In the genomic region with DNA sequence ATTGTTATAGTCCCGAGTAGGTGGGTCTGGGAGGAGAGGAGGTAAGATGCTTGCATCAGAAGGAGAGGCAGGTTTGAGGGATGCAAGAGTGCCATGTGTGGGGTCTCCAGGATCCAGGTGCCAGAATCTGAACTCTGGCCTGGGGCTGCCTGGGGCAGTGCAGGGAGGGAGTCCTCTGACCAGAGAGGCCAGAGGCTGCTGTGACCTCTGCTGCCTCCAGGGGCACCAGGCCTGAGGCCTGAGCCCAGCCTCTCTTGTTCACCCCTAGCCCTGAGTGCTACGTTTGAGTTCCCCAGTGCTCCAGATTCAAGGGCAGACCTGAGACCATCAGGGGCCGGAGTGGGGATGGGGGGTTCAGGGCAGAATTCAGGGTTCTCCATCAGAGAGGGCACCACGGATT, we compare ENCODE assay signal across 13 cellular contexts. TPM values are rescaled to one million over a fixed set of nuclear protein-coding genes. Genes with fewer than 3 reads are reported as not detected.
DNase-seq lines count a peak whose midpoint lies in the region; ATAC-seq and TF ChIP-seq lines count a peak whose summit lies in the region.
"Had no signal": no experiment of that assay in that cellular context is flagged by ENCODE, and none has a peak within 500 bp of the region (broad histone marks: within the 10 kb centered on the region; RNA-seq: fewer than 3 reads in every experiment).

No MANE protein-coding gene starts in this region.

- H2AFZ ChIP-seq in GM23248, result no peak overlapping the region

- no peaks in the 10 kb centered on the region for H3K36me3 ChIP-seq in GM23248 (ENCODE audit: low read depth)
- no peaks in the 10 kb centered on the region for H3K36me3 ChIP-seq in RWPE2 (ENCODE audit: low read depth)
- peaks cover 2 to 14% (median 5%) of the 10 kb centered on the region in 3 donors for H3K36me3 ChIP-seq in skeletal muscle tissue (ENCODE audit: control insufficient read depth in 3 of 3, insufficient read depth in 3 of 3, low read length in 3 of 3)

- H3K4me3 Mint-ChIP-seq in glutamatergic neuron (ENCODE audit: unreplicated experiment) (no peak overlapping the region), T-helper 17 cell (no peak overlapping the region)
- H3K4me3 Mint-ChIP-seq: activated naive CD4-positive, alpha-beta T cell treated with anti-CD3 and anti-CD28 coated beads, Interleukin-2, amount 50 U/mL, for 24 hours had no signal

- peak; percentile 40; the same call in 2 of the 3 replicates for ATAC-seq in RWPE2 (ENCODE audit: low read depth)
- no peak for ATAC-seq in T-helper 17 cell

- H3K4me3 ChIP-seq in GM23248, result no peak overlapping the region
- H3K4me3 ChIP-seq in RWPE2 (ENCODE audit: severe bottlenecking), result no peak overlapping the region
- H3K4me3 ChIP-seq in skeletal muscle tissue (ENCODE audit: low read length in 3 of 3), result no peak overlapping the region

- peaks cover 4% of the 10 kb centered on the region for H3K9me3 Mint-ChIP-seq in glutamatergic neuron (ENCODE audit: unreplicated experiment)
- H3K9me3 Mint-ChIP-seq: activated naive CD4-positive, alpha-beta T cell treated with anti-CD3 and anti-CD28 coated beads, Interleukin-2, amount 50 U/mL, for 24 hours had no signal

- H3K36me3 Mint-ChIP-seq in glutamatergic neuron (ENCODE audit: unreplicated experiment) (no peaks in the 10 kb centered on the region), T-helper 17 cell (ENCODE audit: low read depth) (peaks cover 3% of the 10 kb centered on the region)
- H3K36me3 Mint-ChIP-seq: activated naive CD4-positive, alpha-beta T cell treated with anti-CD3 and anti-CD28 coated beads, Interleukin-2, amount 50 U/mL, for 24 hours had no signal

- H3K27me3 Mint-ChIP-seq in glutamatergic neuron (ENCODE audit: unreplicated experiment), result peaks cover 1% of the 10 kb centered on the region
- H3K27me3 Mint-ChIP-seq in T-helper 17 cell, result peaks cover 18% of the 10 kb centered on the region

- in situ Hi-C loops in GM23248 (cut with MboI) (loop anchor here (25.0 kb wide), 1 partner anchor 325 kb away; no protein-coding TSS in a partner anchor), GM13977 (cut with MboI; ENCODE audit: low pct_unique_long_range_greater_than_20kb, low sequenced_read_pairs, unreplicated experiment) (no loop called here)

- TF ChIP-seq CTCF in RWPE2 (IDR thresholded peaks at IDR 0.05; ENCODE audit: poor library complexity, severe bottlenecking) (no peak), glutamatergic neuron (IDR thresholded peaks at IDR 0.05; ENCODE audit: partially characterized antibody, unreplicated experiment) (peak; percentile 46), GM13977 (IDR thresholded peaks at IDR 0.05; ENCODE audit: extremely low read depth, insufficient read depth, missing control alignments) (no peak)

- WGBS in GM23248 (ENCODE audit: low coverage in 1 of 2, low lambda C conversion rate in 2 of 2, missing lambda C conversion rate in 2 of 2), 2 experiments, result 64 to 68% methylated on average over 4 of the region's 4 CpGs

- H3K27ac ChIP-seq in GM23248 (no peak overlapping the region), RWPE2 (ENCODE audit: poor library complexity, severe bottlenecking) (no peak overlapping the region), skeletal muscle tissue (ENCODE audit: low read depth, low read length) (no peak overlapping the region)
- H3K27ac ChIP-seq: epithelial cell of prostate, HL-60 had no signal

- H3K4me2 ChIP-seq in GM23248 (ENCODE audit: unreplicated experiment), result no peak overlapping the region

- H3K27ac Mint-ChIP-seq in glutamatergic neuron (ENCODE audit: unreplicated experiment), result no peak overlapping the region
- no peak overlapping the region for H3K27ac Mint-ChIP-seq in T-helper 17 cell
- H3K27ac Mint-ChIP-seq: activated naive CD4-positive, alpha-beta T cell treated with anti-CD3 and anti-CD28 coated beads, Interleukin-2, amount 50 U/mL, for 24 hours had no signal

- no peaks in the 10 kb centered on the region for H3K9me3 ChIP-seq in GM23248 (ENCODE audit: low read depth)
- H3K9me3 ChIP-seq in RWPE2 (ENCODE audit: severe bottlenecking), result no peaks in the 10 kb centered on the region
- H3K9me3 ChIP-seq in skeletal muscle tissue (ENCODE audit: control insufficient read depth in 3 of 3, low read length in 3 of 3), result no peaks in the 10 kb centered on the region
- H3K9me3 ChIP-seq in T-helper 17 cell (ENCODE audit: control insufficient read depth, low read length, poor library complexity, severe bottlenecking), result no peaks in the 10 kb centered on the region

- no peaks in the 10 kb centered on the region for H3K79me2 ChIP-seq in GM23248 (ENCODE audit: insufficient read depth)

- H3K4me1 Mint-ChIP-seq in glutamatergic neuron (ENCODE audit: low read depth, unreplicated experiment) (peaks cover 4% of the 10 kb centered on the region), T-helper 17 cell (peaks cover 3% of the 10 kb centered on the region)
- H3K4me1 Mint-ChIP-seq: activated naive CD4-positive, alpha-beta T cell treated with anti-CD3 and anti-CD28 coated beads, Interleukin-2, amount 50 U/mL, for 24 hours had no signal

- no peaks in the 10 kb centered on the region for H3K27me3 ChIP-seq in GM23248 (replicated peaks; ENCODE audit: insufficient read depth)
- no peaks in the 10 kb centered on the region for H3K27me3 ChIP-seq in RWPE2 (ENCODE audit: insufficient read depth, poor library complexity, severe bottlenecking)
- no peaks in the 10 kb centered on the region for H3K27me3 ChIP-seq in skeletal muscle tissue (ENCODE audit: control insufficient read depth in 3 of 3, insufficient read depth in 3 of 3, low read length in 3 of 3)

- H3F3A ChIP-seq in GM23248 (ENCODE audit: insufficient read depth), result no peaks in the 10 kb centered on the region

- peaks cover 7% of the 10 kb centered on the region; the same call in 1 of the 2 replicates for H3K4me1 ChIP-seq in GM23248 (ENCODE audit: insufficient read depth)
- H3K4me1 ChIP-seq in RWPE2 (ENCODE audit: insufficient read depth, poor library complexity, severe bottlenecking), result no peaks in the 10 kb centered on the region
- H3K4me1 ChIP-seq in skeletal muscle tissue (ENCODE audit: control insufficient read depth in 3 of 3, insufficient read depth in 3 of 3, low read length in 3 of 3), result peaks cover 11 to 71% (median 51%) of the 10 kb centered on the region in 3 donors

- peak overlapping the region; percentile 24; the same call in 1 of the 2 replicates for H3K9ac ChIP-seq in GM23248
- peak overlapping the region in 2 of 3 donors; percentile 33 to 69 for H3K9ac ChIP-seq in skeletal muscle tissue (ENCODE audit: low read depth in 1 of 3, low read length in 3 of 3)

- no peaks in the 10 kb centered on the region for H4K20me1 ChIP-seq in GM23248 (ENCODE audit: insufficient read depth)

- DNase-seq in GM23248, result peak; percentile 18
- DNase-seq in RWPE2 (ENCODE audit: low spot score), result no peak
- peak; percentile 54 for DNase-seq in glutamatergic neuron
- DNase-seq in NCI-H748 (lab: John Stamatoyannopoulos, UW; ENCODE audit: unreplicated experiment), result no peak
- DNase-seq in T-helper 17 cell, result no peak
- no peak for DNase-seq in GM13977 (ENCODE audit: low spot score)
- DNase-seq: NCI-H345; stimulated activated naive CD4-positive, alpha-beta T cell had no signal

- no peaks in the 10 kb centered on the region for H3K9me2 ChIP-seq in GM23248 (ENCODE audit: insufficient read depth)

RNA-seq across cellular contexts. Expression of gene SLC38A3, which starts 7.4 kb away (rescaled TPM):
- under 0.01 TPM in 1 of 2 replicates, not detected in the other for total RNA-seq in GM23248 (2014; rRNA removed; shearing (Covaris generic))
- polyA plus RNA-seq in GM23248 (2016; fragmentation: Nextera tagmentation; extraction: Ambion mirVana), result 0.36 and 0.93 TPM in 2 replicates
- total RNA-seq in glutamatergic neuron (ENCODE audit: unreplicated experiment) (not detected), skeletal muscle tissue (0.52 TPM), T-helper 17 cell (under 1 TPM in 1 of 2 donors, not detected in 1; 0.78 TPM)
- polyA plus RNA-seq: keratinocyte had no signal

RNA-seq across cellular contexts. Expression of gene GNAT1, which starts 21.1 kb away (rescaled TPM):
- total RNA-seq in GM23248 (2014; rRNA removed; shearing (Covaris generic)), result not detected in 2 replicates
- not detected in 2 replicates for polyA plus RNA-seq in GM23248 (2016; fragmentation: Nextera tagmentation; extraction: Ambion mirVana)
- total RNA-seq in glutamatergic neuron (ENCODE audit: unreplicated experiment) (not detected), skeletal muscle tissue (not detected), T-helper 17 cell (under 1 TPM in 1 of 2 donors, not detected in 1; 0.10 TPM)

RNA-seq across cellular contexts. Expression of gene GNAI2, which starts 23.5 kb away (rescaled TPM):
- total RNA-seq in GM23248 (2014; rRNA removed; shearing (Covaris generic)), result 393 and 427 TPM in 2 replicates
- 424 and 426 TPM in 2 replicates for polyA plus RNA-seq in GM23248 (2016; fragmentation: Nextera tagmentation; extraction: Ambion mirVana)
- total RNA-seq in glutamatergic neuron (ENCODE audit: unreplicated experiment) (297 TPM), skeletal muscle tissue (78.8 TPM), T-helper 17 cell (100 to 1,000 TPM; 266 to 288 TPM)

RNA-seq across cellular contexts. Expression of gene SEMA3B, which starts 56.4 kb away (rescaled TPM):
- total RNA-seq in GM23248 (2014; rRNA removed; shearing (Covaris generic)), result 8.8 and 13.3 TPM in 2 replicates
- 7.6 and 8.4 TPM in 2 replicates for polyA plus RNA-seq in GM23248 (2016; fragmentation: Nextera tagmentation; extraction: Ambion mirVana)
- total RNA-seq in glutamatergic neuron (ENCODE audit: unreplicated experiment), result 5.4 TPM
- 19.8 TPM for total RNA-seq in skeletal muscle tissue
- 1 to 10 TPM; 1.7 to 1.8 TPM for total RNA-seq in T-helper 17 cell

RNA-seq across cellular contexts. Expression of gene SEMA3F, which starts 57.4 kb away (rescaled TPM):
- total RNA-seq in GM23248 (2014; rRNA removed; shearing (Covaris generic)), result 3.2 and 3.5 TPM in 2 replicates
- 0.25 and 0.54 TPM in 2 replicates for polyA plus RNA-seq in GM23248 (2016; fragmentation: Nextera tagmentation; extraction: Ambion mirVana)
- total RNA-seq in glutamatergic neuron (ENCODE audit: unreplicated experiment) (41.2 TPM), skeletal muscle tissue (2.1 TPM), T-helper 17 cell (under 1 TPM in 1 of 2 donors, not detected in 1; 0.18 TPM)

Comparison
In these comparisons a context has a peak if more than half of its experiments do, and no peak if none do; other contexts are left out.
1. DNase-seq: peak in GM23248 (single experiment) and glutamatergic neuron (single experiment); none in RWPE2 (single experiment), NCI-H748 (single experiment), T-helper 17 cell (0 of 3) and GM13977 (single experiment).